Comparison of ENCODE assay signal across 31 cellular contexts in genomic region chr3:175564335-175564734, GRCh38.
"Had no signal": no experiment of that assay in that cellular context is flagged by ENCODE, and none has a peak within 500 bp of the region (broad histone marks: within the 10 kb centered on the region; RNA-seq: fewer than 3 reads in every experiment).

No MANE protein-coding gene starts in this region.

- H3K27ac Mint-ChIP-seq: dendritic cell treated with granulocyte-macrophage colony-stimulating factor and Interleukin-4, amounts not matched to agents 40 ng/mL and 50 ng/mL, for 4 days; endodermal cell; naive thymus-derived CD8-positive, alpha-beta T cell; nephron progenitor cell; stimulated activated memory B cell treated with anti-CD40 and anti-IgM and Interleukin-4, amounts not matched to agents 10 μg/mL and 1 μg/mL and 100 μg/mL, for 72 hours; type B pancreatic cell had no signal

- H3K9me3 ChIP-seq: ovary, psoas muscle, testis, tibial artery had no signal

- H3K4me3 Mint-ChIP-seq: dendritic cell treated with granulocyte-macrophage colony-stimulating factor and Interleukin-4, amounts not matched to agents 40 ng/mL and 50 ng/mL, for 4 days; endodermal cell; naive thymus-derived CD8-positive, alpha-beta T cell; nephron progenitor cell; stimulated activated memory B cell treated with anti-CD40 and anti-IgM and Interleukin-4, amounts not matched to agents 10 μg/mL and 1 μg/mL and 100 μg/mL, for 72 hours; type B pancreatic cell had no signal

- H3K27me3 Mint-ChIP-seq: dendritic cell treated with granulocyte-macrophage colony-stimulating factor and Interleukin-4, amounts not matched to agents 40 ng/mL and 50 ng/mL, for 4 days; naive thymus-derived CD8-positive, alpha-beta T cell; stimulated activated memory B cell treated with anti-CD40 and anti-IgM and Interleukin-4, amounts not matched to agents 10 μg/mL and 1 μg/mL and 100 μg/mL, for 72 hours; type B pancreatic cell had no signal

- ATAC-seq: esophagus mucosa; foreskin keratinocyte; heart right ventricle; left cardiac atrium; left lung; naive thymus-derived CD8-positive, alpha-beta T cell; psoas muscle; right cardiac atrium; stimulated activated memory B cell treated with anti-CD40 and anti-IgM and Interleukin-4, amounts not matched to agents 10 μg/mL and 1 μg/mL and 100 μg/mL, for 72 hours; stimulated activated naive CD8-positive, alpha-beta T cell treated with anti-CD3 and anti-CD28 coated beads, Interleukin-15, Interleukin-2, amounts not matched to agents 100 U/mL and 50 U/mL, for 24 hours had no signal

- H3K4me1 Mint-ChIP-seq: endodermal cell; naive thymus-derived CD8-positive, alpha-beta T cell; nephron progenitor cell; stimulated activated memory B cell treated with anti-CD40 and anti-IgM and Interleukin-4, amounts not matched to agents 10 μg/mL and 1 μg/mL and 100 μg/mL, for 72 hours had no signal

- H3K36me3 Mint-ChIP-seq: naive thymus-derived CD8-positive, alpha-beta T cell; stimulated activated memory B cell treated with anti-CD40 and anti-IgM and Interleukin-4, amounts not matched to agents 10 μg/mL and 1 μg/mL and 100 μg/mL, for 72 hours; type B pancreatic cell had no signal

- H3K36me3 ChIP-seq: heart right ventricle, left lung, ovary, sigmoid colon, spleen, tibial artery had no signal

- H3K4me3 ChIP-seq: heart right ventricle, left lung, ovary, psoas muscle, sigmoid colon, skin epidermis, spleen, testis, tibial artery had no signal

- H3K27me3 ChIP-seq: foreskin keratinocyte, heart right ventricle, left lung, ovary, sigmoid colon, spleen, testis, tibial artery had no signal

- DNase-seq: cerebellar nuclear complex; effector CD8-positive, alpha-beta T cell; endodermal cell; foreskin keratinocyte; glutamatergic neuron; heart right ventricle; hippocampal formation; left cardiac atrium; left lung; mesendoderm; midbrain; naive thymus-derived CD8-positive, alpha-beta T cell; nephron progenitor cell; occipital lobe; ovary; posterior cingulate gyrus; psoas muscle; right cardiac atrium; sigmoid colon; spleen; stimulated activated CD4-positive, alpha-beta T cell treated with anti-CD3 and anti-CD28 coated beads, Interleukin-4, amount 100 ng/mL, for 4 hours; stimulated activated naive CD8-positive, alpha-beta T cell treated with anti-CD3 and anti-CD28 coated beads, Interleukin-15, Interleukin-2, amounts not matched to agents 100 U/mL and 50 U/mL, for 24 hours; substantia nigra; testis; tibial artery had no signal

- H3K4me1 ChIP-seq: foreskin keratinocyte, heart right ventricle, left lung, psoas muscle, sigmoid colon, spleen, testis, tibial artery had no signal

- H3K9me3 Mint-ChIP-seq: endodermal cell, type B pancreatic cell had no signal

- H3K27ac ChIP-seq: epithelial cell of prostate, foreskin keratinocyte, heart right ventricle, left lung, ovary, psoas muscle, sigmoid colon, skin epidermis, spleen, testis, tibial artery had no signal
